In the genomic region with DNA sequence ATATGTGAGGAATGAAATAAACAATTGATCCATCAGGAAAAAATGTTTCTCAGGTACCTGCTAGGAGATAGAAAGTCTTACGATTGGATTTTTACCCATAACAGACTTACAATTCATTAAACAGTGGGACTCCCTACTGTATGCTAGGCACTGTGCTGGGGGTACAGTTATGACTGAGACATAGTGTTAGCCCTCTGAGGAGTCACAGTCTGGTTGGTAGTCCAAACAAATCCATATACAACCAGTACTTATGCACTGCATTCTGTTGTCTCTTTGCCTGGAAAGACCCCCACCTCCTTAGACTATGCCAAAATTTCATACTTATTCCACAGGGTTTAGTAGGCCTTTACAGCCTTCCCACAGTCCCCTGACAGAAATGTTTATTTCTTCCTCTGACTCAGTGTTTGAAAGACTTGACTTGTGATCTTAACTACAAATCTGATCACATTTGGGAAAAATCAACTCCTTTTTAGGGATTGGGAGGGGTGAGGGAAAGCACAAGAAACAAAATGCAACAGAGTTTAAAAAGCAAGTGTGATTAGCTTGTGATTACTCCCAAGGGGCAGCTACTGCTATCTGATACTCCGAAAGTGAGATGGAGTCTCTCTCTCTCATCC, we compare ENCODE assay signal across 25 cellular contexts.
DNase-seq lines count a peak whose midpoint lies in the region; ATAC-seq and TF ChIP-seq lines count a peak whose summit lies in the region.
"Had no signal": no experiment of that assay in that cellular context is flagged by ENCODE, and none has a peak within 500 bp of the region (broad histone marks: within the 10 kb centered on the region; RNA-seq: fewer than 3 reads in every experiment).

No MANE protein-coding gene starts in this region.

- no peak overlapping the region for H3K27ac ChIP-seq in Karpas-422 (ENCODE audit: low read length)
- H3K27ac ChIP-seq: A549, BLaER1, RWPE1 had no signal

- H3K27me3 Mint-ChIP-seq in activated T-cell treated with anti-CD3 and anti-CD28 coated beads, Interleukin-2, amount 50 U/mL, for 4 hours (ENCODE audit: low read depth), result no peaks in the 10 kb centered on the region
- H3K27me3 Mint-ChIP-seq: CD4-positive, alpha-beta T cell had no signal

- H3K9me3 Mint-ChIP-seq in activated T-cell treated with anti-CD3 and anti-CD28 coated beads, Interleukin-2, amount 50 U/mL, for 4 hours, result no peaks in the 10 kb centered on the region
- H3K9me3 Mint-ChIP-seq: CD4-positive, alpha-beta T cell had no signal

- peaks cover 42% of the 10 kb centered on the region for H3K36me3 Mint-ChIP-seq in activated T-cell treated with anti-CD3 and anti-CD28 coated beads, Interleukin-2, amount 50 U/mL, for 4 hours (ENCODE audit: insufficient read depth)

- no peaks in the 10 kb centered on the region for H3K79me2 ChIP-seq in Karpas-422 (ENCODE audit: low read length)

- no peak overlapping the region for H3K4me3 ChIP-seq in Karpas-422 (ENCODE audit: low read length)
- H3K4me3 ChIP-seq: A549, BLaER1, MG63 had no signal

- no peak overlapping the region for H2AFZ ChIP-seq in Karpas-422 (ENCODE audit: low read length)

- no peak for TF ChIP-seq POLR2A in erythroblast (IDR thresholded peaks at IDR 0.05; ENCODE audit: low read length)

- peaks cover 2% of the 10 kb centered on the region for H3K4me1 Mint-ChIP-seq in activated T-cell treated with anti-CD3 and anti-CD28 coated beads, Interleukin-2, amount 50 U/mL, for 4 hours (ENCODE audit: low read depth)

- H3K9me3 ChIP-seq in Karpas-422 (ENCODE audit: low read length), result no peaks in the 10 kb centered on the region
- H3K9me3 ChIP-seq: A549, BLaER1, MG63 had no signal

- no peaks in the 10 kb centered on the region for H3K36me3 ChIP-seq in Karpas-422 (ENCODE audit: insufficient read depth, low read length)

- no peak overlapping the region for H3K4me3 Mint-ChIP-seq in activated T-cell treated with anti-CD3 and anti-CD28 coated beads, Interleukin-2, amount 50 U/mL, for 4 hours
- H3K4me3 Mint-ChIP-seq: CD4-positive, alpha-beta T cell had no signal

- no peak for ATAC-seq in activated T-cell treated with anti-CD3 and anti-CD28 coated beads, Interleukin-2, amount 50 U/mL, for 4 hours
- no peak for ATAC-seq in GM18873 (IDR thresholded peaks at IDR 0.05; ENCODE audit: low FRiP score, unreplicated experiment)
- ATAC-seq: A549, HCT116, SK-N-SH treated with all-trans-retinoic acid at 6 μM for 48 hours had no signal

- H3K9me2 ChIP-seq in Karpas-422 (replicated peaks; ENCODE audit: insufficient read depth, low read length), result no peaks in the 10 kb centered on the region

- H3K4me1 ChIP-seq in Karpas-422 (ENCODE audit: low read length), result peaks cover 30% of the 10 kb centered on the region
- H3K4me1 ChIP-seq: A549 had no signal

- peaks cover 23% of the 10 kb centered on the region for H4K20me1 ChIP-seq in Karpas-422 (ENCODE audit: insufficient read depth, low read depth, low read length)
- H4K20me1 ChIP-seq: BLaER1 had no signal

- peak; percentile 10 for DNase-seq in ELR (ENCODE audit: low read depth)
- DNase-seq in Karpas-422, result no peak
- DNase-seq in fibroblast of peridontal ligament (ENCODE audit: extremely low read depth), result peak; percentile 80
- DNase-seq in stromal cell of bone marrow (ENCODE audit: low read depth), result peak; percentile 40
- no peak for DNase-seq in activated T-cell treated with anti-CD3 and anti-CD28 coated beads, Interleukin-2, amount 50 U/mL, for 4 hours
- no peak for DNase-seq in erythroblast (lab: John Stamatoyannopoulos, UW)
- DNase-seq: CD4-positive, alpha-beta T cell; COR-L47; DMS79; GOT3; Kasumi-1; MG63; NCI-H1048; NCI-H1417 treated with DMSO at 0.1 percent for 48 hours; NCI-H187 treated with DMSO at 0.1 percent for 48 hours; NCI-H2107; NCI-H2227 treated with DMSO at 0.1 percent for 48 hours; NCI-H510A; NCI-H748 treated with DMSO at 0.1 percent for 48 hours had no signal

- H3K4me2 ChIP-seq in Karpas-422 (ENCODE audit: low read depth, low read length, poor library complexity, severe bottlenecking), result peak overlapping the region; percentile 56
- H3K4me2 ChIP-seq: A549, BLaER1 had no signal

- H3K27me3 ChIP-seq in Karpas-422 (ENCODE audit: low read length), result no peaks in the 10 kb centered on the region
- H3K27me3 ChIP-seq: BLaER1, MG63 had no signal

- H3K9ac ChIP-seq in Karpas-422 (ENCODE audit: low read length), result no peak overlapping the region
- H3K9ac ChIP-seq: BLaER1 had no signal

Comparison
In these comparisons a context has a peak if more than half of its experiments do, and no peak if none do; other contexts are left out.
1. DNase-seq: peak in ELR (single experiment), fibroblast of peridontal ligament (single experiment) and stromal cell of bone marrow (single experiment); none in Karpas-422 (single experiment), activated T-cell treated with anti-CD3 and anti-CD28 coated beads, Interleukin-2, amount 50 U/mL, for 4 hours (single experiment) and erythroblast (0 of 2).